ENCODE assay signal across 7 cellular contexts in genomic region chr5:177493795-177494355, GRCh38. TPM values are rescaled to one million over a fixed set of nuclear protein-coding genes. Genes with fewer than 3 reads are reported as not detected.
DNase-seq lines count a peak whose midpoint lies in the region; ATAC-seq and TF ChIP-seq lines count a peak whose summit lies in the region.
"Had no signal": no experiment of that assay in that cellular context is flagged by ENCODE, and none has a peak within 500 bp of the region (broad histone marks: within the 10 kb centered on the region; RNA-seq: fewer than 3 reads in every experiment).

No MANE protein-coding gene starts in this region.

- 59 to 71% (median 65%) methylated on average over 5 of the region's 5 CpGs for WGBS in ovary, 3 donors

- no peaks in the 10 kb centered on the region for H3K36me3 Mint-ChIP-seq in natural killer cell treated with Interleukin-12 subunit alpha and Interleukin-12 subunit beta and Interleukin-15 and Interleukin-18, amount 100 ng/mL, for 72 hours
- H3K36me3 Mint-ChIP-seq in natural killer cell (no peaks in the 10 kb centered on the region), glutamatergic neuron (ENCODE audit: unreplicated experiment) (no peaks in the 10 kb centered on the region)

- no peak for ATAC-seq in natural killer cell treated with Interleukin-12 subunit alpha and Interleukin-12 subunit beta and Interleukin-15 and Interleukin-18, amount 100 ng/mL, for 72 hours
- ATAC-seq in natural killer cell = no peak
- ATAC-seq in HG03196 (IDR thresholded peaks at IDR 0.05; ENCODE audit: unreplicated experiment) = no peak

- peak overlapping the region; percentile 55 to 85 for H3K27ac Mint-ChIP-seq in natural killer cell treated with Interleukin-12 subunit alpha and Interleukin-12 subunit beta and Interleukin-15 and Interleukin-18, amount 100 ng/mL, for 72 hours
- H3K27ac Mint-ChIP-seq in natural killer cell = peak overlapping the region in 1 of 2 donors; percentile 80
- no peak overlapping the region for H3K27ac Mint-ChIP-seq in glutamatergic neuron (ENCODE audit: unreplicated experiment)

- peaks cover 20 to 25% of the 10 kb centered on the region in 2 donors for H3K4me1 Mint-ChIP-seq in natural killer cell treated with Interleukin-12 subunit alpha and Interleukin-12 subunit beta and Interleukin-15 and Interleukin-18, amount 100 ng/mL, for 72 hours (ENCODE audit: low read depth in 2 of 2)
- H3K4me1 Mint-ChIP-seq in natural killer cell (peaks cover 14 to 49% of the 10 kb centered on the region in 2 donors), glutamatergic neuron (ENCODE audit: low read depth, unreplicated experiment) (peaks cover 20% of the 10 kb centered on the region)

- H3K27me3 Mint-ChIP-seq in natural killer cell treated with Interleukin-12 subunit alpha and Interleukin-12 subunit beta and Interleukin-15 and Interleukin-18, amount 100 ng/mL, for 72 hours = peaks cover 6 to 7% of the 10 kb centered on the region in 2 donors
- H3K27me3 Mint-ChIP-seq in natural killer cell (ENCODE audit: low read depth in 2 of 2) (peaks cover 6 to 8% of the 10 kb centered on the region in 2 donors), glutamatergic neuron (ENCODE audit: unreplicated experiment) (peaks cover 10% of the 10 kb centered on the region)

- no peak for DNase-seq in natural killer cell treated with Interleukin-12 subunit alpha and Interleukin-12 subunit beta and Interleukin-15 and Interleukin-18, amount 100 ng/mL, for 72 hours (ENCODE audit: low spot score)
- DNase-seq in natural killer cell (no peak), glutamatergic neuron (no peak), vagina (ENCODE audit: extremely low spot score in 2 of 2) (no peak), ovary (no peak)
- DNase-seq: MM.1S had no signal

- TF ChIP-seq EP300 in ovary (IDR thresholded peaks at IDR 0.05) = no peak

- H3K27ac ChIP-seq in vagina (peak overlapping the region; percentile 85), ovary (peak overlapping the region in 1 of 2 donors; percentile 25)

- H3K4me3 ChIP-seq in vagina (peak overlapping the region in 1 of 2 donors; percentile 91), ovary (no peak overlapping the region)

- H3K27me3 ChIP-seq in vagina (no peaks in the 10 kb centered on the region), ovary (no peaks in the 10 kb centered on the region)

- intact Hi-C loops in natural killer cell (cut with micrococcal nuclease) (loop anchor here (10.0 kb wide), 1 partner anchor 379 kb away; no protein-coding TSS in a partner anchor), vagina (cut with DNase I) (no loop called here), ovary (cut with DNase I) (loop anchor here in 1 of 4 donors (10.0 kb wide), 1 partner anchor 379 kb away; no protein-coding TSS in a partner anchor)

- TF ChIP-seq POLR2A in vagina (IDR thresholded peaks at IDR 0.05) (no peak), ovary (IDR thresholded peaks at IDR 0.05) (no peak)

- H3K36me3 ChIP-seq in vagina (peaks cover 0 to 32% of the 10 kb centered on the region in 2 donors), ovary (no peaks in the 10 kb centered on the region)

- H3K4me3 Mint-ChIP-seq in natural killer cell treated with Interleukin-12 subunit alpha and Interleukin-12 subunit beta and Interleukin-15 and Interleukin-18, amount 100 ng/mL, for 72 hours = peak overlapping the region; percentile 47
- H3K4me3 Mint-ChIP-seq in natural killer cell (no peak overlapping the region), glutamatergic neuron (ENCODE audit: unreplicated experiment) (peak overlapping the region; percentile 56)

- H3K4me1 ChIP-seq in vagina (peaks cover 53% of the 10 kb centered on the region), ovary (ENCODE audit: insufficient read depth) (peaks cover 13% of the 10 kb centered on the region)

- TF ChIP-seq CTCF in natural killer cell (IDR thresholded peaks at IDR 0.05) (no peak), glutamatergic neuron (IDR thresholded peaks at IDR 0.05; ENCODE audit: partially characterized antibody, unreplicated experiment) (no peak), vagina (IDR thresholded peaks at IDR 0.05) (no peak), ovary (IDR thresholded peaks at IDR 0.05) (no peak)

- H3K9me3 ChIP-seq in vagina (no peaks in the 10 kb centered on the region), ovary (no peaks in the 10 kb centered on the region)

- no peaks in the 10 kb centered on the region for H3K9me3 Mint-ChIP-seq in natural killer cell treated with Interleukin-12 subunit alpha and Interleukin-12 subunit beta and Interleukin-15 and Interleukin-18, amount 100 ng/mL, for 72 hours
- H3K9me3 Mint-ChIP-seq in natural killer cell = no peaks in the 10 kb centered on the region
- peaks cover 9% of the 10 kb centered on the region for H3K9me3 Mint-ChIP-seq in glutamatergic neuron (ENCODE audit: unreplicated experiment)

RNA-seq across cellular contexts. Expression of gene PDLIM7, which starts 3.5 kb away (rescaled TPM):
- total RNA-seq in natural killer cell treated with Interleukin-12 subunit alpha and Interleukin-12 subunit beta and Interleukin-15 and Interleukin-18, amount 100 ng/mL, for 72 hours = 10 to 100 TPM; 15.5 to 39.1 TPM
- total RNA-seq in natural killer cell (10 to 100 TPM in 2 of 3 donors, 1 to 10 TPM in 1; 9.7 to 58.7 (median 14.7) TPM), glutamatergic neuron (ENCODE audit: unreplicated experiment) (430 TPM), vagina (118 TPM), ovary (100 to 1,000 TPM in 4 of 7 donors, 10 to 100 TPM in 3; 32.7 to 243 (median 151) TPM)
- 10 to 100 TPM; 25.7 to 83.3 TPM for polyA plus RNA-seq in ovary

RNA-seq across cellular contexts. Expression of gene DOK3, which starts 15.8 kb away (rescaled TPM):
- total RNA-seq in natural killer cell treated with Interleukin-12 subunit alpha and Interleukin-12 subunit beta and Interleukin-15 and Interleukin-18, amount 100 ng/mL, for 72 hours = 10 to 100 TPM; 10.0 to 18.0 TPM
- total RNA-seq in natural killer cell = 10 to 100 TPM in 1 of 3 donors, 1 to 10 TPM in 2; 3.5 to 19.8 (median 9.1) TPM
- total RNA-seq in glutamatergic neuron (ENCODE audit: unreplicated experiment) = 29.2 TPM
- total RNA-seq in vagina = 12.0 TPM
- 1 to 10 TPM; 1.3 to 7.2 (median 2.5) TPM for total RNA-seq in ovary
- polyA plus RNA-seq in ovary = 1 to 10 TPM; 1.8 to 4.2 TPM

RNA-seq across cellular contexts. Expression of gene DBN1, which starts 20.4 kb away (rescaled TPM):
- 10 to 100 TPM in 1 of 2 donors, 1 to 10 TPM in 1; 7.1 to 13.3 TPM for total RNA-seq in natural killer cell treated with Interleukin-12 subunit alpha and Interleukin-12 subunit beta and Interleukin-15 and Interleukin-18, amount 100 ng/mL, for 72 hours
- total RNA-seq in natural killer cell (10 to 100 TPM; 13.7 to 25.2 (median 15.0) TPM), glutamatergic neuron (ENCODE audit: unreplicated experiment) (1,261 TPM), vagina (69.0 TPM), ovary (10 to 100 TPM; 35.1 to 91.6 (median 57.0) TPM)
- 10 to 100 TPM; 18.4 to 55.4 TPM for polyA plus RNA-seq in ovary

RNA-seq across cellular contexts. Expression of gene DDX41, which starts 22.9 kb away (rescaled TPM):
- 100 to 1,000 TPM; 162 to 168 TPM for total RNA-seq in natural killer cell treated with Interleukin-12 subunit alpha and Interleukin-12 subunit beta and Interleukin-15 and Interleukin-18, amount 100 ng/mL, for 72 hours
- total RNA-seq in natural killer cell (100 to 1,000 TPM in 1 of 3 donors, 10 to 100 TPM in 2; 66.6 to 106 (median 78.3) TPM), glutamatergic neuron (ENCODE audit: unreplicated experiment) (125 TPM), vagina (125 TPM), ovary (100 to 1,000 TPM in 1 of 7 donors, 10 to 100 TPM in 6; 63.5 to 104 (median 76.0) TPM)
- polyA plus RNA-seq in ovary = 10 to 100 TPM; 58.3 to 63.6 TPM

RNA-seq across cellular contexts. Expression of gene PRR7, which starts 47.3 kb away (rescaled TPM):
- total RNA-seq in natural killer cell treated with Interleukin-12 subunit alpha and Interleukin-12 subunit beta and Interleukin-15 and Interleukin-18, amount 100 ng/mL, for 72 hours = 1 to 10 TPM in 1 of 2 donors, under 1 TPM in 1; 0.83 to 2.6 TPM
- total RNA-seq in natural killer cell (10 to 100 TPM; 21.6 to 27.9 (median 23.3) TPM), glutamatergic neuron (ENCODE audit: unreplicated experiment) (4.1 TPM), vagina (1.2 TPM), ovary (10 to 100 TPM in 1 of 7 donors, 1 to 10 TPM in 5, under 1 TPM in 1; 0.66 to 11.4 (median 2.1) TPM)
- under 1 TPM in 1 of 2 donors, not detected in 1; 0.51 TPM for polyA plus RNA-seq in ovary

Comparison
In these comparisons a context has a peak if more than half of its experiments do, and no peak if none do; other contexts are left out.
1. RNA of gene DBN1, which starts 20.4 kb away (total RNA-seq): 1,261 TPM in glutamatergic neuron (single experiment); 69.0 TPM in vagina (single experiment), 35.1 to 91.6 TPM in ovary, 13.7 to 25.2 TPM in natural killer cell and 7.1 to 13.3 TPM in natural killer cell treated with Interleukin-12 subunit alpha and Interleukin-12 subunit beta and Interleukin-15 and Interleukin-18, amount 100 ng/mL, for 72 hours; every median in the first group is over 10 times any median in the second.